ENCODE assay signal across 8 cellular contexts in genomic region chr22:18077639-18078328, GRCh38. TPM values are rescaled to one million over a fixed set of nuclear protein-coding genes. Genes with fewer than 3 reads are reported as not detected.
DNase-seq lines count a peak whose midpoint lies in the region; ATAC-seq and TF ChIP-seq lines count a peak whose summit lies in the region.

Gene PEX26, plus strand, starts transcription at chr22:18077990. Its CDS starts 387 bp downstream, at chr22:18078377.

- peak within 1 kb of the TSS; percentile 90 for H3K4me2 ChIP-seq in parathyroid adenoma (ENCODE audit: low read length)

- H3K4me1 Mint-ChIP-seq in activated naive CD8-positive, alpha-beta T cell treated with anti-CD3 and anti-CD28 coated beads, Interleukin-2, amount 50 U/mL, for 24 hours = peaks cover 54% of the 10 kb centered on the region

- peak; percentile 95 for DNase-seq in GM10266 (ENCODE audit: extremely low spot score)
- DNase-seq in NCI-H1105 treated with DMSO at 0.1 percent for 48 hours (lab: John Stamatoyannopoulos, UW) = peak; percentile 91
- peak; percentile 94 for DNase-seq in SW480 (ENCODE audit: low spot score)
- DNase-seq in activated naive CD8-positive, alpha-beta T cell treated with anti-CD3 and anti-CD28 coated beads, Interleukin-2, amount 50 U/mL, for 24 hours = peak; percentile 92
- peak; percentile 96 for DNase-seq in Right ventricle myocardium superior
- peak; percentile 89 to 93 for DNase-seq in tibial nerve (ENCODE audit: low spot score in 2 of 2)

- H3K36me3 ChIP-seq in parathyroid adenoma (ENCODE audit: control insufficient read depth, insufficient read depth, low read length) = no peaks in the 10 kb centered on the region
- peaks cover 0 to 32% (median 6%) of the 10 kb centered on the region in 3 donors for H3K36me3 ChIP-seq in tibial nerve

- intact Hi-C loops in Right ventricle myocardium superior (cut with DNase I) = loop anchor here (2.0 to 10.0 kb wide), 5 partner anchors 93 to 335 kb away; no protein-coding TSS in a partner anchor

- peak; percentile 91 for ATAC-seq in HG02623 (IDR thresholded peaks at IDR 0.05; ENCODE audit: unreplicated experiment)
- ATAC-seq in activated naive CD8-positive, alpha-beta T cell treated with anti-CD3 and anti-CD28 coated beads, Interleukin-2, amount 50 U/mL, for 24 hours = peak; percentile 99
- ATAC-seq in Right ventricle myocardium superior (ENCODE audit: poor library complexity) = peak; percentile 97

- H3K27ac ChIP-seq in parathyroid adenoma = peak within 1 kb of the TSS; percentile 59
- H3K27ac ChIP-seq in tibial nerve = peak within 1 kb of the TSS; percentile 31 to 90 (median 82)

- peak within 1 kb of the TSS; percentile 94 for H3K4me3 Mint-ChIP-seq in activated naive CD8-positive, alpha-beta T cell treated with anti-CD3 and anti-CD28 coated beads, Interleukin-2, amount 50 U/mL, for 24 hours

- 0% methylated on average over 33 to 44 of the region's 50 CpGs for WGBS in tibial nerve, 2 donors

- TF ChIP-seq CTCF in GM10266 (IDR thresholded peaks at IDR 0.05; ENCODE audit: control insufficient read depth, insufficient read depth, low read depth, missing control alignments) (no peak), parathyroid adenoma (IDR thresholded peaks at IDR 0.05) (no peak), tibial nerve (IDR thresholded peaks at IDR 0.05) (peak in 1 of 5 experiments; percentile 37)

- H3K9me3 Mint-ChIP-seq in activated naive CD8-positive, alpha-beta T cell treated with anti-CD3 and anti-CD28 coated beads, Interleukin-2, amount 50 U/mL, for 24 hours = no peaks in the 10 kb centered on the region

- peak within 1 kb of the TSS; percentile 96 for H3K27ac Mint-ChIP-seq in activated naive CD8-positive, alpha-beta T cell treated with anti-CD3 and anti-CD28 coated beads, Interleukin-2, amount 50 U/mL, for 24 hours

- no peaks in the 10 kb centered on the region for H3K27me3 Mint-ChIP-seq in activated naive CD8-positive, alpha-beta T cell treated with anti-CD3 and anti-CD28 coated beads, Interleukin-2, amount 50 U/mL, for 24 hours

- peaks cover 36% of the 10 kb centered on the region for H3K36me3 Mint-ChIP-seq in activated naive CD8-positive, alpha-beta T cell treated with anti-CD3 and anti-CD28 coated beads, Interleukin-2, amount 50 U/mL, for 24 hours (ENCODE audit: low read depth)

- TF ChIP-seq POLR2A in tibial nerve (IDR thresholded peaks at IDR 0.05) = peak in 1 of 2 donors; percentile 56

- peak; percentile 56 to 84 for TF ChIP-seq EP300 in tibial nerve (IDR thresholded peaks at IDR 0.05)

- H2AFZ ChIP-seq in parathyroid adenoma = peak within 1 kb of the TSS; percentile 80

- H3K27me3 ChIP-seq in parathyroid adenoma (ENCODE audit: control insufficient read depth, insufficient read depth, low read length) = no peaks in the 10 kb centered on the region
- H3K27me3 ChIP-seq in tibial nerve = no peaks in the 10 kb centered on the region

- H3K9ac ChIP-seq in parathyroid adenoma = peak within 1 kb of the TSS; percentile 28

- H3K4me3 ChIP-seq in parathyroid adenoma (ENCODE audit: low read depth, low read length) (peak within 1 kb of the TSS; percentile 94), tibial nerve (peak within 1 kb of the TSS; percentile 57 to 91 (median 83))

- peaks cover 4% of the 10 kb centered on the region for H3K79me2 ChIP-seq in parathyroid adenoma

- H3K4me1 ChIP-seq in parathyroid adenoma (peaks cover 4% of the 10 kb centered on the region), tibial nerve (peaks cover 0 to 37% (median 24%) of the 10 kb centered on the region in 4 donors)

- H3K9me3 ChIP-seq in parathyroid adenoma (ENCODE audit: control insufficient read depth, low read length) (no peaks in the 10 kb centered on the region), tibial nerve (no peaks in the 10 kb centered on the region)

RNA-seq across cellular contexts. Expression of gene PEX26, which starts in this region (rescaled TPM):
- total RNA-seq in Right ventricle myocardium superior (20.3 TPM), tibial nerve (10 to 100 TPM; 15.3 to 36.3 (median 29.4) TPM)

Comparison
In these comparisons a context has a peak if more than half of its experiments do, and no peak if none do; other contexts are left out.
1. Peak in every context shown above with its lines: DNase-seq, ATAC-seq, H3K4me3 ChIP-seq and H3K27ac ChIP-seq.